ENCODE assay signal across 14 cellular contexts in the genomic region with DNA sequence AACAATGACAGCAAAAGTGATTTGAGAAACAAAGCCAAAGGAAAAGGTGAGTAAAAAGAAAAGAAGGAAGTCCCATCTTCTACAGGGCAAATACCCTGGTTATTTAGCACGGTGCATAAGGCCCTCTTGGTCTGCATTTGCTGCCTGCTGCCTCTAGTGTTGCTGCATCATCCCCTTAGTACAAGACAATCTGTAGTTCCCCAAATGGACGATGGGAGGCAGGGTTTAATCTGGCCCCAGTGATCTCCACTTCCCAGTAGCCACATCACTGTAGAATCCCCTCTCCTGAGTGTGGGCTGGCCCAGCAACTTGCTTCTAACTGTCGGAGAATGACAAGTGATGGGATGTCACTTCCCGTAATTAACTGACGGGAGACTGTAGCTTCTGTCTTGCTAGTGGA.
DNase-seq lines count a peak whose midpoint lies in the region; ATAC-seq and TF ChIP-seq lines count a peak whose summit lies in the region.
"Had no signal": no experiment of that assay in that cellular context is flagged by ENCODE, and none has a peak within 500 bp of the region (broad histone marks: within the 10 kb centered on the region; RNA-seq: fewer than 3 reads in every experiment).

No MANE protein-coding gene starts in this region.

- no peak for TF ChIP-seq RAD21 in SK-N-SH (IDR thresholded peaks at IDR 0.05; ENCODE audit: low read length)

- DNase-seq in GM06990 (ENCODE audit: extremely low read depth, insufficient read length) (no peak), HL-60 (ENCODE audit: low read depth in 1 of 2, low spot score in 1 of 2) (peak in 1 of 2 experiments; percentile 67), SK-N-SH (no peak), iPS-NIHi11 (ENCODE audit: low spot score) (peak; percentile 68), putamen (ENCODE audit: low spot score) (no peak), heart right ventricle (no peak)
- DNase-seq: activated CD4-positive, alpha-beta T cell treated with anti-CD3 and anti-CD28 coated beads, Interleukin-2, amount 50 U/mL, for 48 hours; dorsolateral prefrontal cortex; hypothalamus had no signal

- H3F3A ChIP-seq in SK-N-SH (replicated peaks; ENCODE audit: insufficient read depth): no peaks in the 10 kb centered on the region

- no peaks in the 10 kb centered on the region for H4K20me1 ChIP-seq in SK-N-SH (ENCODE audit: insufficient read depth)

- no peak overlapping the region for H3K4me2 ChIP-seq in SK-N-SH
- H3K4me2 ChIP-seq: KMS-11 had no signal

- intact Hi-C loops in heart right ventricle (cut with DNase I): loop anchor here in 1 of 10 donors (5.0 kb wide), 1 partner anchor 50 kb away; no protein-coding TSS in a partner anchor

- no peak for TF ChIP-seq EP300 in SK-N-SH (IDR thresholded peaks at IDR 0.05; ENCODE audit: borderline replicate concordance in 1 of 2, low read depth in 1 of 2, low read length in 1 of 2)

- no peaks in the 10 kb centered on the region for H3K79me2 ChIP-seq in SK-N-SH (ENCODE audit: insufficient read depth)

- H3K9me3 ChIP-seq in SK-N-SH (no peaks in the 10 kb centered on the region), heart right ventricle (no peaks in the 10 kb centered on the region)
- H3K9me3 ChIP-seq: tibial nerve had no signal

- no peaks in the 10 kb centered on the region for H3K36me3 ChIP-seq in GM06990 (ENCODE audit: control insufficient read depth, insufficient read depth, low read length)
- no peaks in the 10 kb centered on the region for H3K36me3 ChIP-seq in SK-N-SH (replicated peaks in 1 of 2; ENCODE audit: control insufficient read depth in 1 of 2, insufficient read depth in 2 of 2, low read length in 1 of 2)
- no peaks in the 10 kb centered on the region for H3K36me3 ChIP-seq in heart right ventricle
- H3K36me3 ChIP-seq: tibial nerve had no signal

- WGBS in SK-N-SH (ENCODE audit: low lambda C conversion rate): 10% methylated on average over 2 of the region's 5 CpGs
- 78 to 85% methylated on average over 5 of the region's 5 CpGs for WGBS in heart right ventricle, 2 donors

- H3K4me3 ChIP-seq in GM06990 (replicated peaks; ENCODE audit: low read depth, low read length) (no peak overlapping the region), HL-60 (replicated peaks; ENCODE audit: insufficient read depth, low read length) (no peak overlapping the region), SK-N-SH (ENCODE audit: low read depth in 2 of 2, low read length in 1 of 2) (no peak overlapping the region), heart right ventricle (no peak overlapping the region)
- H3K4me3 ChIP-seq: dorsolateral prefrontal cortex, tibial nerve had no signal

- no peak overlapping the region for H3K27ac ChIP-seq in HL-60 (replicated peaks)
- H3K27ac ChIP-seq in SK-N-SH (ENCODE audit: low read depth in 2 of 2, low read length in 1 of 2): no peak overlapping the region
- H3K27ac ChIP-seq in heart right ventricle: no peak overlapping the region
- H3K27ac ChIP-seq: dorsolateral prefrontal cortex, KMS-11, tibial nerve had no signal

- no peak for ATAC-seq in GM19397 (IDR thresholded peaks at IDR 0.05; ENCODE audit: unreplicated experiment)
- no peak for ATAC-seq in GM18867 (IDR thresholded peaks at IDR 0.05; ENCODE audit: unreplicated experiment)
- ATAC-seq in heart right ventricle: no peak
- ATAC-seq: sciatic nerve had no signal

- no peak overlapping the region for H2AFZ ChIP-seq in SK-N-SH (ENCODE audit: low read depth)

- CTCF ChIA-PET in SK-N-SH (lab: Yijun Ruan, JAX): no interaction called here

- H3K9me2 ChIP-seq in SK-N-SH: no peaks in the 10 kb centered on the region

- TF ChIP-seq CTCF in GM06990 (IDR thresholded peaks at IDR 0.05; ENCODE audit: insufficient read depth, low read length, poor library complexity, severe bottlenecking) (peak; percentile 31), HL-60 (IDR thresholded peaks at IDR 0.05; ENCODE audit: insufficient read depth, low read length) (peak; percentile 42), SK-N-SH (IDR thresholded peaks at IDR 0.05) (peak; percentile 27; the same call in 1 of the 2 replicates), heart right ventricle (IDR thresholded peaks at IDR 0.05) (no peak)

- H3K4me1 ChIP-seq in SK-N-SH (ENCODE audit: control insufficient read depth in 1 of 2, insufficient read depth in 2 of 2, low read depth in 1 of 2, low read length in 1 of 2) (no peaks in the 10 kb centered on the region), heart right ventricle (peaks cover 2 to 27% (median 17%) of the 10 kb centered on the region in 9 donors)

- H3K9ac ChIP-seq in SK-N-SH: no peak overlapping the region
- H3K9ac ChIP-seq: KMS-11 had no signal

- H3K27me3 ChIP-seq in GM06990 (replicated peaks; ENCODE audit: control insufficient read depth, insufficient read depth, low read length): no peaks in the 10 kb centered on the region; the same call in 1 of the 2 replicates
- H3K27me3 ChIP-seq in HL-60 (ENCODE audit: insufficient read depth, poor library complexity, severe bottlenecking): no peaks in the 10 kb centered on the region
- peaks cover 45% of the 10 kb centered on the region for H3K27me3 ChIP-seq in SK-N-SH (ENCODE audit: insufficient read depth)
- no peaks in the 10 kb centered on the region for H3K27me3 ChIP-seq in heart right ventricle
- H3K27me3 ChIP-seq: tibial nerve had no signal

- POLR2A ChIA-PET in SK-N-SH (lab: Yijun Ruan, JAX): no interaction called here

TF ChIP-seq in SK-N-SH, 30 proteins besides CTCF, POLR2A, EP300 and RAD21 (continues in another document):
- TF ChIP-seq, protein P1, sequence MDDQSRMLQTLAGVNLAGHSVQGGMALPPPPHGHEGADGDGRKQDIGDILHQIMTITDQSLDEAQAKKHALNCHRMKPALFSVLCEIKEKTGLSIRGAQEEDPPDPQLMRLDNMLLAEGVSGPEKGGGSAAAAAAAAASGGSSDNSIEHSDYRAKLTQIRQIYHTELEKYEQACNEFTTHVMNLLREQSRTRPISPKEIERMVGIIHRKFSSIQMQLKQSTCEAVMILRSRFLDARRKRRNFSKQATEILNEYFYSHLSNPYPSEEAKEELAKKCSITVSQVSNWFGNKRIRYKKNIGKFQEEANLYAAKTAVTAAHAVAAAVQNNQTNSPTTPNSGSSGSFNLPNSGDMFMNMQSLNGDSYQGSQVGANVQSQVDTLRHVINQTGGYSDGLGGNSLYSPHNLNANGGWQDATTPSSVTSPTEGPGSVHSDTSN (IDR thresholded peaks at IDR 0.05): no peak
- TF ChIP-seq, protein P2, sequence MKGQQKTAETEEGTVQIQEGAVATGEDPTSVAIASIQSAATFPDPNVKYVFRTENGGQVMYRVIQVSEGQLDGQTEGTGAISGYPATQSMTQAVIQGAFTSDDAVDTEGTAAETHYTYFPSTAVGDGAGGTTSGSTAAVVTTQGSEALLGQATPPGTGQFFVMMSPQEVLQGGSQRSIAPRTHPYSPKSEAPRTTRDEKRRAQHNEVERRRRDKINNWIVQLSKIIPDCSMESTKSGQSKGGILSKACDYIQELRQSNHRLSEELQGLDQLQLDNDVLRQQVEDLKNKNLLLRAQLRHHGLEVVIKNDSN (IDR thresholded peaks at IDR 0.05; ENCODE audit: borderline replicate concordance, low read depth): no peak
- TF ChIP-seq, protein P3, sequence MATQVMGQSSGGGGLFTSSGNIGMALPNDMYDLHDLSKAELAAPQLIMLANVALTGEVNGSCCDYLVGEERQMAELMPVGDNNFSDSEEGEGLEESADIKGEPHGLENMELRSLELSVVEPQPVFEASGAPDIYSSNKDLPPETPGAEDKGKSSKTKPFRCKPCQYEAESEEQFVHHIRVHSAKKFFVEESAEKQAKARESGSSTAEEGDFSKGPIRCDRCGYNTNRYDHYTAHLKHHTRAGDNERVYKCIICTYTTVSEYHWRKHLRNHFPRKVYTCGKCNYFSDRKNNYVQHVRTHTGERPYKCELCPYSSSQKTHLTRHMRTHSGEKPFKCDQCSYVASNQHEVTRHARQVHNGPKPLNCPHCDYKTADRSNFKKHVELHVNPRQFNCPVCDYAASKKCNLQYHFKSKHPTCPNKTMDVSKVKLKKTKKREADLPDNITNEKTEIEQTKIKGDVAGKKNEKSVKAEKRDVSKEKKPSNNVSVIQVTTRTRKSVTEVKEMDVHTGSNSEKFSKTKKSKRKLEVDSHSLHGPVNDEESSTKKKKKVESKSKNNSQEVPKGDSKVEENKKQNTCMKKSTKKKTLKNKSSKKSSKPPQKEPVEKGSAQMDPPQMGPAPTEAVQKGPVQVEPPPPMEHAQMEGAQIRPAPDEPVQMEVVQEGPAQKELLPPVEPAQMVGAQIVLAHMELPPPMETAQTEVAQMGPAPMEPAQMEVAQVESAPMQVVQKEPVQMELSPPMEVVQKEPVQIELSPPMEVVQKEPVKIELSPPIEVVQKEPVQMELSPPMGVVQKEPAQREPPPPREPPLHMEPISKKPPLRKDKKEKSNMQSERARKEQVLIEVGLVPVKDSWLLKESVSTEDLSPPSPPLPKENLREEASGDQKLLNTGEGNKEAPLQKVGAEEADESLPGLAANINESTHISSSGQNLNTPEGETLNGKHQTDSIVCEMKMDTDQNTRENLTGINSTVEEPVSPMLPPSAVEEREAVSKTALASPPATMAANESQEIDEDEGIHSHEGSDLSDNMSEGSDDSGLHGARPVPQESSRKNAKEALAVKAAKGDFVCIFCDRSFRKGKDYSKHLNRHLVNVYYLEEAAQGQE (IDR thresholded peaks at IDR 0.05; ENCODE audit: low read depth, low read length): no peak
- TF ChIP-seq IRF3 (IDR thresholded peaks at IDR 0.05; ENCODE audit: low read depth, low read length) (no peak), TAF1 (IDR thresholded peaks at IDR 0.05; ENCODE audit: borderline replicate concordance, low read depth, low read length) (no peak), GABPA (IDR thresholded peaks at IDR 0.05; ENCODE audit: low read depth) (no peak), NFIC (IDR thresholded peaks at IDR 0.05; ENCODE audit: borderline replicate concordance) (no peak), ELF1 (IDR thresholded peaks at IDR 0.05) (no peak), SIN3A (IDR thresholded peaks at IDR 0.05; ENCODE audit: borderline replicate concordance, low read depth, low read length) (no peak), CHD2 (IDR thresholded peaks at IDR 0.05; ENCODE audit: low read length, partially characterized antibody) (no peak), POLR2AphosphoS5 (IDR thresholded peaks at IDR 0.05; ENCODE audit: low read depth, low read length) (no peak), EZH2phosphoT487 (IDR thresholded peaks at IDR 0.05; ENCODE audit: borderline replicate concordance, low read depth) (no peak), RXRA (IDR thresholded peaks at IDR 0.05; ENCODE audit: borderline replicate concordance, low read depth) (no peak), FOXJ3 (CRISPR knock-in tag; IDR thresholded peaks at IDR 0.05) (no peak)

Comparison
In these comparisons a context has a peak if more than half of its experiments do, and no peak if none do; other contexts are left out.
1. CTCF ChIP-seq: peak in GM06990 (single experiment), HL-60 (single experiment) and SK-N-SH (single experiment); none in heart right ventricle (0 of 9).